Comparison of ENCODE assay signal across 24 cellular contexts in the genomic region with DNA sequence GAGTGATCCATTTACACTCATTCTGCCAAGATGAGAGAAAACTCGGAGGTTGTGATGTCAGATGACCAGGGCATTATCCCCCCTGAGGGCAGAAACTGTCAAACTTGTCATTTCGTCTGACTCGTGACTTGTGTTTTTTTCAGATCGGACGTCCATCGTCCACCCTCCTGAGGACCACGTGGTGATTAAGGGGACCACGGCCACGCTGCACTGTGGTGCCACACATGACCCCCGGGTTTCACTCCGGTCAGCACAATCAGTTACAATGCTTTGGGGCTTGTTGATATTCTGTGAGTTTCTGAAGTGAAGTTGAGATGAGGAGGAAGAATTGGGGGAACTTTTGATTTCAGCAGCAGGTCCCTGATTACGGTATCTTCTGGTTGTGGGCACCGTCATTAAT.
"Had no signal": no experiment of that assay in that cellular context is flagged by ENCODE, and none has a peak within 500 bp of the region (broad histone marks: within the 10 kb centered on the region; RNA-seq: fewer than 3 reads in every experiment).

No MANE protein-coding gene starts in this region.

- H3K4me1 Mint-ChIP-seq: stimulated activated effector memory CD8-positive, alpha-beta T cell treated with anti-CD3 and anti-CD28 coated beads, Interleukin-12 subunit alpha, Interleukin-12 subunit beta, amount 100 ng/mL, for 72 hours; stimulated activated memory B cell treated with anti-CD40 and anti-IgM and Interleukin-4, amounts not matched to agents 10 μg/mL and 1 μg/mL and 100 μg/mL, for 72 hours; stimulated activated naive CD8-positive, alpha-beta T cell treated with anti-CD3 and anti-CD28 coated beads, Interleukin-15, amount 100 ng/mL, for 72 hours had no signal

- H3K9me3 Mint-ChIP-seq: stimulated activated effector memory CD8-positive, alpha-beta T cell treated with anti-CD3 and anti-CD28 coated beads, Interleukin-12 subunit alpha, Interleukin-12 subunit beta, amount 100 ng/mL, for 72 hours; stimulated activated naive B cell treated with anti-CD40 and anti-IgM and Interleukin-4, amounts not matched to agents 10 μg/mL and 1 μg/mL and 100 μg/mL, for 72 hours; stimulated activated naive CD8-positive, alpha-beta T cell treated with anti-CD3 and anti-CD28 coated beads, Interleukin-15, amount 100 ng/mL, for 72 hours; stimulated activated naive CD8-positive, alpha-beta T cell treated with anti-CD3 and anti-CD28 coated beads, Interleukin-15, Interleukin-2, amounts not matched to agents 100 ng/mL and 50 ng/mL, for 24 hours; type B pancreatic cell had no signal

- DNase-seq: stimulated activated CD4-positive, alpha-beta T cell treated with anti-CD3 and anti-CD28 coated beads, Interleukin-2, amount 100 ng/mL, for 48 hours; stimulated activated CD4-positive, alpha-beta T cell treated with anti-CD3 and anti-CD28 coated beads, Interleukin-4, amount 100 ng/mL, for 1 hour; stimulated activated CD4-positive, alpha-beta T cell treated with anti-CD3 and anti-CD28 coated beads, Interleukin-4, amount 100 ng/mL, for 24 hours; stimulated activated CD4-positive, alpha-beta T cell treated with anti-CD3 and anti-CD28 coated beads, Interleukin-4, amount 100 ng/mL, for 4 hours; stimulated activated CD8-positive, alpha-beta memory T cell treated with anti-CD3 and anti-CD28 coated beads, Interleukin-4, amount 100 ng/mL, for 48 hours; stimulated activated naive B cell treated with anti-CD40 and anti-IgM and Interleukin-4, amounts not matched to agents 10 μg/mL and 1 μg/mL and 100 μg/mL, for 72 hours; stimulated activated naive CD4-positive, alpha-beta T cell; stimulated activated naive CD4-positive, alpha-beta T cell treated with Interleukin-2 at 50 U/mL for 16 hours; stimulated activated naive CD8-positive, alpha-beta T cell treated with anti-CD3 and anti-CD28 coated beads, Interleukin-15, amount 100 ng/mL, for 72 hours; stimulated activated naive CD8-positive, alpha-beta T cell treated with anti-CD3 and anti-CD28 coated beads, Interleukin-15, Interleukin-2, amounts not matched to agents 100 U/mL and 50 U/mL, for 24 hours; stomach; substantia nigra; testis; thyroid gland; tibial artery; transverse colon; trophoblast cell; upper lobe of left lung; upper lobe of right lung; uterus had no signal

- H3K4me3 Mint-ChIP-seq: stimulated activated effector memory CD8-positive, alpha-beta T cell treated with anti-CD3 and anti-CD28 coated beads, Interleukin-12 subunit alpha, Interleukin-12 subunit beta, amount 100 ng/mL, for 72 hours; stimulated activated memory B cell treated with anti-CD40 and anti-IgM and Interleukin-4, amounts not matched to agents 10 μg/mL and 1 μg/mL and 100 μg/mL, for 72 hours; stimulated activated naive B cell treated with anti-CD40 and anti-IgM and Interleukin-4, amounts not matched to agents 10 μg/mL and 1 μg/mL and 100 μg/mL, for 72 hours; stimulated activated naive CD8-positive, alpha-beta T cell treated with anti-CD3 and anti-CD28 coated beads, Interleukin-15, amount 100 ng/mL, for 72 hours; stimulated activated naive CD8-positive, alpha-beta T cell treated with anti-CD3 and anti-CD28 coated beads, Interleukin-15, Interleukin-2, amounts not matched to agents 100 ng/mL and 50 ng/mL, for 24 hours; type B pancreatic cell had no signal

- H3K36me3 Mint-ChIP-seq: stimulated activated effector memory CD8-positive, alpha-beta T cell treated with anti-CD3 and anti-CD28 coated beads, Interleukin-12 subunit alpha, Interleukin-12 subunit beta, amount 100 ng/mL, for 72 hours; stimulated activated memory B cell treated with anti-CD40 and anti-IgM and Interleukin-4, amounts not matched to agents 10 μg/mL and 1 μg/mL and 100 μg/mL, for 72 hours; stimulated activated naive B cell treated with anti-CD40 and anti-IgM and Interleukin-4, amounts not matched to agents 10 μg/mL and 1 μg/mL and 100 μg/mL, for 72 hours had no signal

- H3K27ac Mint-ChIP-seq: stimulated activated effector memory CD8-positive, alpha-beta T cell treated with anti-CD3 and anti-CD28 coated beads, Interleukin-12 subunit alpha, Interleukin-12 subunit beta, amount 100 ng/mL, for 72 hours; stimulated activated memory B cell treated with anti-CD40 and anti-IgM and Interleukin-4, amounts not matched to agents 10 μg/mL and 1 μg/mL and 100 μg/mL, for 72 hours; stimulated activated naive B cell treated with anti-CD40 and anti-IgM and Interleukin-4, amounts not matched to agents 10 μg/mL and 1 μg/mL and 100 μg/mL, for 72 hours; stimulated activated naive CD8-positive, alpha-beta T cell treated with anti-CD3 and anti-CD28 coated beads, Interleukin-15, Interleukin-2, amounts not matched to agents 100 ng/mL and 50 ng/mL, for 24 hours; type B pancreatic cell had no signal

- ATAC-seq: stimulated activated effector memory CD8-positive, alpha-beta T cell treated with anti-CD3 and anti-CD28 coated beads, Interleukin-12 subunit alpha, Interleukin-12 subunit beta, amount 100 ng/mL, for 72 hours; stimulated activated memory B cell treated with anti-CD40 and anti-IgM and Interleukin-4, amounts not matched to agents 10 μg/mL and 1 μg/mL and 100 μg/mL, for 72 hours; stimulated activated naive B cell treated with anti-CD40 and anti-IgM and Interleukin-4, amounts not matched to agents 10 μg/mL and 1 μg/mL and 100 μg/mL, for 72 hours; stimulated activated naive CD8-positive, alpha-beta T cell treated with anti-CD3 and anti-CD28 coated beads, Interleukin-15, amount 100 ng/mL, for 72 hours; stimulated activated naive CD8-positive, alpha-beta T cell treated with anti-CD3 and anti-CD28 coated beads, Interleukin-15, Interleukin-2, amounts not matched to agents 100 U/mL and 50 U/mL, for 24 hours; upper lobe of right lung had no signal

- H3K27me3 Mint-ChIP-seq: stimulated activated naive CD8-positive, alpha-beta T cell treated with anti-CD3 and anti-CD28 coated beads, Interleukin-15, amount 100 ng/mL, for 72 hours; stimulated activated naive CD8-positive, alpha-beta T cell treated with anti-CD3 and anti-CD28 coated beads, Interleukin-15, Interleukin-2, amounts not matched to agents 100 ng/mL and 50 ng/mL, for 24 hours; type B pancreatic cell had no signal
